ENCODE assay signal across 8 cellular contexts in genomic region chr19:55605637-55606470, GRCh38. TPM values are rescaled to one million over a fixed set of nuclear protein-coding genes. Genes with fewer than 3 reads are reported as not detected.
DNase-seq lines count a peak whose midpoint lies in the region; TF ChIP-seq lines count a peak whose summit lies in the region.

ZNF865 (plus strand) TSS chr19:55605647; CDS start chr19:55613619, 7,972 bp downstream.

- H3K4me3 ChIP-seq in HUES64 (ENCODE audit: low read length): peak within 1 kb of the TSS; percentile 81
- peak within 1 kb of the TSS; percentile 91 for H3K4me3 ChIP-seq in OCI-LY3 (ENCODE audit: low read length)
- peak within 1 kb of the TSS; percentile 69 to 93 (median 89) for H3K4me3 ChIP-seq in esophagus muscularis mucosa
- H3K4me3 ChIP-seq in muscle layer of duodenum (ENCODE audit: low read depth in 1 of 2, low read length in 2 of 2): peak within 1 kb of the TSS; percentile 76 to 91

- TF ChIP-seq POLR2A in GM19193 (IDR thresholded peaks at IDR 0.05; ENCODE audit: extremely low read depth, insufficient read depth, insufficient read length) (peak; percentile 55), esophagus muscularis mucosa (IDR thresholded peaks at IDR 0.05; ENCODE audit: low read depth) (peak; percentile 13)

- H4K20me1 ChIP-seq in OCI-LY3 (ENCODE audit: insufficient read depth, low read length): no peaks in the 10 kb centered on the region

- H3K79me2 ChIP-seq in OCI-LY3 (ENCODE audit: low read length): peaks cover 48% of the 10 kb centered on the region

- H3K9ac ChIP-seq in HUES64 (ENCODE audit: low read depth, low read length): peak within 1 kb of the TSS; percentile 76
- H3K9ac ChIP-seq in OCI-LY3 (ENCODE audit: low read length): peak within 1 kb of the TSS; percentile 97

- H2AFZ ChIP-seq in OCI-LY3 (ENCODE audit: low read depth, low read length): 0 out of 2 replicates have a peak within 1 kb of the TSS, but pooled peaks have one; percentile 8

- H3K27me3 ChIP-seq in HUES64 (ENCODE audit: insufficient read depth, low read length) (no peaks in the 10 kb centered on the region), OCI-LY3 (ENCODE audit: low read depth, low read length) (no peaks in the 10 kb centered on the region), esophagus muscularis mucosa (no peaks in the 10 kb centered on the region), muscle layer of duodenum (ENCODE audit: low read depth, low read length) (no peaks in the 10 kb centered on the region)

- peak within 1 kb of the TSS; percentile 95 for H3K4me2 ChIP-seq in OCI-LY3 (ENCODE audit: low read length)

- peak within 1 kb of the TSS; percentile 98 for H3K27ac ChIP-seq in HUES64 (ENCODE audit: low read depth, low read length)
- peak within 1 kb of the TSS; percentile 88 for H3K27ac ChIP-seq in OCI-LY3 (ENCODE audit: low read length)
- H3K27ac ChIP-seq in esophagus muscularis mucosa (replicated peaks in 1 of 4): peak within 1 kb of the TSS; percentile 89 to 99 (median 96)
- peak within 1 kb of the TSS; percentile 92 for H3K27ac ChIP-seq in muscle layer of duodenum (ENCODE audit: low read length)

- no peaks in the 10 kb centered on the region for H3K9me3 ChIP-seq in HUES64 (ENCODE audit: insufficient read depth, low read depth, low read length)
- no peaks in the 10 kb centered on the region for H3K9me3 ChIP-seq in OCI-LY3 (ENCODE audit: insufficient read depth, low read length)
- no peaks in the 10 kb centered on the region for H3K9me3 ChIP-seq in esophagus muscularis mucosa
- no peaks in the 10 kb centered on the region for H3K9me3 ChIP-seq in muscle layer of duodenum (ENCODE audit: control insufficient read depth in 1 of 2, low read length in 2 of 2)

- TF ChIP-seq CTCF in OCI-LY3 (IDR thresholded peaks at IDR 0.05; ENCODE audit: low read depth, low read length): peak; percentile 83
- peak; percentile 62 to 76 (median 72) for TF ChIP-seq CTCF in esophagus muscularis mucosa (IDR thresholded peaks at IDR 0.05)

- TF ChIP-seq EP300 in esophagus muscularis mucosa (IDR thresholded peaks at IDR 0.05): no peak

- DNase-seq in AML-193 (lab: John Stamatoyannopoulos, UW) (peak; percentile 69 to 70), esophagus muscularis mucosa (ENCODE audit: extremely low spot score) (peak; percentile 95)
- DNase-seq in activated T-cell treated with anti-CD3 and anti-CD28 coated beads, Interleukin-2, amount 50 U/mL, for 1 hour: peak; percentile 73
- DNase-seq in stimulated activated CD8-positive, alpha-beta memory T cell treated with anti-CD3 and anti-CD28 coated beads, Interleukin-7, amount 100 ng/mL, for 48 hours (ENCODE audit: extremely low read depth in 1 of 2, low read depth in 1 of 2): peak; percentile 38 to 61

- peaks cover 8% of the 10 kb centered on the region; the same call in 1 of the 2 replicates for H3K4me1 ChIP-seq in HUES64 (ENCODE audit: insufficient read depth, low read length)
- H3K4me1 ChIP-seq in OCI-LY3 (ENCODE audit: low read length): peaks cover 20% of the 10 kb centered on the region
- H3K4me1 ChIP-seq in esophagus muscularis mucosa: peaks cover 33 to 74% (median 52%) of the 10 kb centered on the region in 4 donors
- H3K4me1 ChIP-seq in muscle layer of duodenum (ENCODE audit: control insufficient read depth in 1 of 2, insufficient read depth in 2 of 2, low read length in 2 of 2): peaks cover 10 to 20% of the 10 kb centered on the region in 2 donors

- WGBS in HUES64: under 1% methylated on average over 44 of the region's 44 CpGs
- under 1% methylated on average over 18 of the region's 44 CpGs for WGBS in esophagus muscularis mucosa

- peaks cover 20% of the 10 kb centered on the region for H3K36me3 ChIP-seq in HUES64 (ENCODE audit: insufficient read depth, low read length)
- peaks cover 27% of the 10 kb centered on the region for H3K36me3 ChIP-seq in OCI-LY3 (replicated peaks; ENCODE audit: low read depth, low read length)
- H3K36me3 ChIP-seq in esophagus muscularis mucosa: peaks cover 0 to 33% (median 23%) of the 10 kb centered on the region in 4 donors
- H3K36me3 ChIP-seq in muscle layer of duodenum (ENCODE audit: control insufficient read depth in 1 of 2, insufficient read depth in 2 of 2, low read length in 2 of 2): peaks cover 0 to 15% of the 10 kb centered on the region in 2 donors

- intact Hi-C loops in esophagus muscularis mucosa (cut with DNase I): loop anchor here (2.0 kb wide), 1 partner anchor 89 kb away; no protein-coding TSS in a partner anchor

RNA-seq across cellular contexts. Expression of gene ZNF865, which starts in this region (rescaled TPM):
- polyA plus RNA-seq in HUES64 (2013, experiment 1 of 2): 8.5 TPM
- polyA plus RNA-seq in HUES64 (2013, experiment 2 of 2): 11.0 TPM
- total RNA-seq in esophagus muscularis mucosa: 10 to 100 TPM in 2 of 4 donors, 1 to 10 TPM in 2; 7.5 to 15.4 (median 10.2) TPM

Comparison
In these comparisons a context has a peak if more than half of its experiments do, and no peak if none do; other contexts are left out.
1. Peak in every context shown above with its lines: DNase-seq, H3K4me3 ChIP-seq and H3K27ac ChIP-seq.